In the genomic region with DNA sequence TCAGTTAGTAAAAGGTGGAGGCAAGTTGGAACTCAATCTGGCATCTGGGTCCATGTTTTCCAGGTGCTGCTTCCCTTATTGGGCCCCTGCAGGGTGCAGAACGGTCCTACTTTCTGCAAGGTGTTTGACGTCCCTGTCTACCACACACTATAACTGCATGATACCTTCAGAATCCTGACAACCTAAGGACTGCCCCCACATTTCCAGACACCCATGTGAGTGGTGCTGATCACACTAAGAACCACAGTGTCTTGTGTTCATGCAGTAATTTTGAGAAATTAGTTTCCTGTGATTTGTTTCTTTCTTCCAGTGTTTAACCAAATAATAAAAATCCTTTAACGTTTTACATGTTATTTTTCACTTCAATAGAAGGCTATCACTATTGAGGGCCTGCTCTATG, we compare ENCODE assay signal across 15 cellular contexts.
DNase-seq lines count a peak whose midpoint lies in the region; ATAC-seq and TF ChIP-seq lines count a peak whose summit lies in the region.
"Had no signal": no experiment of that assay in that cellular context is flagged by ENCODE, and none has a peak within 500 bp of the region (broad histone marks: within the 10 kb centered on the region; RNA-seq: fewer than 3 reads in every experiment).

No MANE protein-coding gene starts in this region.

- H3K4me1 Mint-ChIP-seq in activated T-cell treated with anti-CD3 and anti-CD28 coated beads, Interleukin-2, amount 50 U/mL, for 72 hours (ENCODE audit: low read depth) = peaks cover 81% of the 10 kb centered on the region
- H3K4me1 Mint-ChIP-seq in CD8-positive, alpha-beta T cell (ENCODE audit: low read depth) = peaks cover 84% of the 10 kb centered on the region
- peaks cover 86% of the 10 kb centered on the region for H3K4me1 Mint-ChIP-seq in activated CD4-positive, alpha-beta memory T cell treated with anti-CD3 and anti-CD28 coated beads, Interleukin-2, amount 10 ng/mL, durations not matched to agents 7 days and 5 days
- peaks cover 79 to 97% of the 10 kb centered on the region in 2 donors for H3K4me1 Mint-ChIP-seq in natural killer cell treated with Interleukin-12 subunit alpha and Interleukin-12 subunit beta and Interleukin-15 and Interleukin-18, amount 100 ng/mL, for 72 hours (ENCODE audit: low read depth in 2 of 2)

- CTCF ChIA-PET in CD8-positive, alpha-beta T cell (lab: Charles Lee) = interaction anchor here (1.1 kb wide), 1 partner anchor 21 kb away, joined by 4 read pairs; no protein-coding TSS in a partner anchor
- CTCF ChIA-PET in activated CD4-positive, alpha-beta memory T cell treated with anti-CD3 and anti-CD28 coated beads, Interleukin-2, amount 10 ng/mL, durations not matched to agents 7 days and 5 days (lab: Charles Lee) = interaction anchor here (1.9 to 2.0 kb wide), 2 partner anchors 28 to 95 kb away, joined by 6 to 9 read pairs; no protein-coding TSS in a partner anchor

- H3K36me3 Mint-ChIP-seq in activated T-cell treated with anti-CD3 and anti-CD28 coated beads, Interleukin-2, amount 50 U/mL, for 72 hours (ENCODE audit: insufficient read depth in 2 of 2) = peaks cover 3% of the 10 kb centered on the region in 2 donors
- H3K36me3 Mint-ChIP-seq in CD8-positive, alpha-beta T cell = no peaks in the 10 kb centered on the region
- peaks cover 10% of the 10 kb centered on the region for H3K36me3 Mint-ChIP-seq in activated CD4-positive, alpha-beta memory T cell treated with anti-CD3 and anti-CD28 coated beads, Interleukin-2, amount 10 ng/mL, durations not matched to agents 7 days and 5 days (ENCODE audit: low read depth)
- H3K36me3 Mint-ChIP-seq in natural killer cell treated with Interleukin-12 subunit alpha and Interleukin-12 subunit beta and Interleukin-15 and Interleukin-18, amount 100 ng/mL, for 72 hours = peaks cover 11% of the 10 kb centered on the region

- peaks cover 5 to 8% of the 10 kb centered on the region in 2 donors for H3K9me3 Mint-ChIP-seq in activated T-cell treated with anti-CD3 and anti-CD28 coated beads, Interleukin-2, amount 50 U/mL, for 72 hours
- H3K9me3 Mint-ChIP-seq in CD8-positive, alpha-beta T cell = no peaks in the 10 kb centered on the region
- H3K9me3 Mint-ChIP-seq in activated CD4-positive, alpha-beta memory T cell treated with anti-CD3 and anti-CD28 coated beads, Interleukin-2, amount 10 ng/mL, durations not matched to agents 7 days and 5 days = no peaks in the 10 kb centered on the region
- peaks cover 8% of the 10 kb centered on the region for H3K9me3 Mint-ChIP-seq in natural killer cell treated with Interleukin-12 subunit alpha and Interleukin-12 subunit beta and Interleukin-15 and Interleukin-18, amount 100 ng/mL, for 72 hours

- H3K27me3 ChIP-seq in CD8-positive, alpha-beta T cell (ENCODE audit: insufficient read depth, low read length) = no peaks in the 10 kb centered on the region
- H3K27me3 ChIP-seq: MG63 had no signal

- no peaks in the 10 kb centered on the region for H3K27me3 Mint-ChIP-seq in activated T-cell treated with anti-CD3 and anti-CD28 coated beads, Interleukin-2, amount 50 U/mL, for 72 hours (ENCODE audit: low read depth)
- H3K27me3 Mint-ChIP-seq in CD8-positive, alpha-beta T cell (ENCODE audit: low read depth) = no peaks in the 10 kb centered on the region
- no peaks in the 10 kb centered on the region for H3K27me3 Mint-ChIP-seq in activated CD4-positive, alpha-beta memory T cell treated with anti-CD3 and anti-CD28 coated beads, Interleukin-2, amount 10 ng/mL, durations not matched to agents 7 days and 5 days
- H3K27me3 Mint-ChIP-seq in natural killer cell treated with Interleukin-12 subunit alpha and Interleukin-12 subunit beta and Interleukin-15 and Interleukin-18, amount 100 ng/mL, for 72 hours = no peaks in the 10 kb centered on the region

- H3K4me3 Mint-ChIP-seq in activated T-cell treated with anti-CD3 and anti-CD28 coated beads, Interleukin-2, amount 50 U/mL, for 72 hours = peak overlapping the region; percentile 37 to 76
- peak overlapping the region; percentile 19 for H3K4me3 Mint-ChIP-seq in CD8-positive, alpha-beta T cell
- no peak overlapping the region for H3K4me3 Mint-ChIP-seq in activated CD4-positive, alpha-beta memory T cell treated with anti-CD3 and anti-CD28 coated beads, Interleukin-2, amount 10 ng/mL, durations not matched to agents 7 days and 5 days
- peak overlapping the region; percentile 82 for H3K4me3 Mint-ChIP-seq in natural killer cell treated with Interleukin-12 subunit alpha and Interleukin-12 subunit beta and Interleukin-15 and Interleukin-18, amount 100 ng/mL, for 72 hours

- DNase-seq in activated T-cell treated with anti-CD3 and anti-CD28 coated beads, Interleukin-2, amount 50 U/mL, for 72 hours = no peak
- no peak for DNase-seq in activated T-cell treated with anti-CD3 and anti-CD28 coated beads, Interleukin-2, amount 50 U/mL, for 1 hour
- no peak for DNase-seq in CD8-positive, alpha-beta T cell
- DNase-seq in activated CD4-positive, alpha-beta memory T cell treated with anti-CD3 and anti-CD28 coated beads, Interleukin-2, amount 10 ng/mL, durations not matched to agents 7 days and 5 days = no peak
- DNase-seq in natural killer cell treated with Interleukin-12 subunit alpha and Interleukin-12 subunit beta and Interleukin-15 and Interleukin-18, amount 100 ng/mL, for 72 hours (ENCODE audit: low spot score) = no peak
- DNase-seq: DMS153, EL, KG1, MG63, NCI-H1092 treated with DMSO at 0.1 percent for 48 hours, NCI-H1694, NCI-H774 had no signal

- no peaks in the 10 kb centered on the region for H3K9me3 ChIP-seq in CD8-positive, alpha-beta T cell (ENCODE audit: low read length)
- H3K9me3 ChIP-seq: MG63 had no signal

- H3K4me3 ChIP-seq in CD8-positive, alpha-beta T cell (ENCODE audit: low read depth, low read length) = no peak overlapping the region
- H3K4me3 ChIP-seq: MG63 had no signal

- H3K27ac Mint-ChIP-seq in activated T-cell treated with anti-CD3 and anti-CD28 coated beads, Interleukin-2, amount 50 U/mL, for 72 hours = peak overlapping the region; percentile 27
- peak overlapping the region; percentile 4 for H3K27ac Mint-ChIP-seq in CD8-positive, alpha-beta T cell
- H3K27ac Mint-ChIP-seq in activated CD4-positive, alpha-beta memory T cell treated with anti-CD3 and anti-CD28 coated beads, Interleukin-2, amount 10 ng/mL, durations not matched to agents 7 days and 5 days = peak overlapping the region; percentile 96
- peak overlapping the region; percentile 89 to 96 for H3K27ac Mint-ChIP-seq in natural killer cell treated with Interleukin-12 subunit alpha and Interleukin-12 subunit beta and Interleukin-15 and Interleukin-18, amount 100 ng/mL, for 72 hours

- H3K27ac ChIP-seq in CD8-positive, alpha-beta T cell (ENCODE audit: low read depth, low read length) = no peak overlapping the region

- intact Hi-C loops in CD8-positive, alpha-beta T cell (cut with DNase I, micrococcal nuclease) = no loop called here

- H3K4me1 ChIP-seq in CD8-positive, alpha-beta T cell (ENCODE audit: insufficient read depth, low read length) = peaks cover 59% of the 10 kb centered on the region

- ATAC-seq in activated T-cell treated with anti-CD3 and anti-CD28 coated beads, Interleukin-2, amount 50 U/mL, for 72 hours (replicated peaks in 1 of 2) = no peak
- no peak for ATAC-seq in CD8-positive, alpha-beta T cell
- ATAC-seq in natural killer cell treated with Interleukin-12 subunit alpha and Interleukin-12 subunit beta and Interleukin-15 and Interleukin-18, amount 100 ng/mL, for 72 hours = no peak
- no peak for ATAC-seq in activated CD4-positive, CD25-positive, alpha-beta regulatory T cell treated with anti-CD3 and anti-CD28 coated beads, Interleukin-2, amount 50 U/mL, for 24 hours
- ATAC-seq in GM18498 (IDR thresholded peaks at IDR 0.05; ENCODE audit: unreplicated experiment) = no peak
- ATAC-seq: Right ventricle myocardium inferior had no signal

- TF ChIP-seq CTCF in CD8-positive, alpha-beta T cell (IDR thresholded peaks at IDR 0.05) = no peak

- POLR2A ChIA-PET in CD8-positive, alpha-beta T cell (lab: Charles Lee) = interaction anchor here (1.4 kb wide), 1 partner anchor 10 kb away, joined by 4 read pairs; no protein-coding TSS in a partner anchor
- POLR2A ChIA-PET in activated CD4-positive, alpha-beta memory T cell treated with anti-CD3 and anti-CD28 coated beads, Interleukin-2, amount 10 ng/mL, durations not matched to agents 7 days and 5 days (lab: Charles Lee) = interaction anchor here (1.8 to 7.7 kb wide), 4 partner anchors 9 to 161 kb away, joined by 5 to 100 read pairs (median 6); no protein-coding TSS in a partner anchor

- no peaks in the 10 kb centered on the region for H3K36me3 ChIP-seq in CD8-positive, alpha-beta T cell (ENCODE audit: insufficient read depth, low read length)
- H3K36me3 ChIP-seq: MG63 had no signal

Comparison
In these comparisons a context has a peak if more than half of its experiments do, and no peak if none do; other contexts are left out.
1. H3K27ac Mint-ChIP-seq: peak in every context shown above with its lines; median percentile 96 in activated CD4-positive, alpha-beta memory T cell treated with anti-CD3 and anti-CD28 coated beads, Interleukin-2, amount 10 ng/mL, durations not matched to agents 7 days and 5 days; 92 in natural killer cell treated with Interleukin-12 subunit alpha and Interleukin-12 subunit beta and Interleukin-15 and Interleukin-18, amount 100 ng/mL, for 72 hours; 27 in activated T-cell treated with anti-CD3 and anti-CD28 coated beads, Interleukin-2, amount 50 U/mL, for 72 hours; 4 in CD8-positive, alpha-beta T cell.